ENCODE assay signal across 1 cellular context in genomic region chr14:95290769-95291440, GRCh38.
A peak's percentile ranks its signal among the peaks of the same experiment; 100 is the strongest.
TF ChIP-seq lines count a peak whose summit lies in the region.

No MANE protein-coding gene starts in this region.

TF ChIP-seq in HEK293, 187 proteins besides CTCF, POLR2A, EP300 and RAD21 (continued from another document):
- TF ChIP-seq PRDM10 (tag by site-specific recombination; IDR thresholded peaks at IDR 0.05): no peak
- no peak for TF ChIP-seq REPIN1 (tag by site-specific recombination; IDR thresholded peaks at IDR 0.05; ENCODE audit: low read depth)
- TF ChIP-seq ZNF530 (tag by site-specific recombination; IDR thresholded peaks at IDR 0.05; ENCODE audit: low read depth): no peak
- TF ChIP-seq FEZF1 (tag by site-specific recombination; IDR thresholded peaks at IDR 0.05): no peak
- no peak for TF ChIP-seq ZNF521 (tag by site-specific recombination; IDR thresholded peaks at IDR 0.05)
- TF ChIP-seq AEBP2 (tag by site-specific recombination; IDR thresholded peaks at IDR 0.05; ENCODE audit: borderline replicate concordance): no peak
- TF ChIP-seq BCL11B (tag by site-specific recombination; IDR thresholded peaks at IDR 0.05; ENCODE audit: low read depth): no peak
- TF ChIP-seq OSR2 (tag by site-specific recombination; IDR thresholded peaks at IDR 0.05): no peak
- TF ChIP-seq GLIS1 (tag by site-specific recombination; IDR thresholded peaks at IDR 0.05): peak; percentile 69
- TF ChIP-seq ZNF341 (tag by site-specific recombination; IDR thresholded peaks at IDR 0.05; ENCODE audit: low read depth): no peak
- TF ChIP-seq KLF1 (tag by site-specific recombination; IDR thresholded peaks at IDR 0.05): peak; percentile 86
- TF ChIP-seq ZNF362 (tag by site-specific recombination; IDR thresholded peaks at IDR 0.05): no peak
- no peak for TF ChIP-seq ZEB2 (tag by site-specific recombination; IDR thresholded peaks at IDR 0.05)
- TF ChIP-seq ZNF350 (tag by site-specific recombination; IDR thresholded peaks at IDR 0.05): no peak
- TF ChIP-seq KLF17 (tag by site-specific recombination; IDR thresholded peaks at IDR 0.05): 0 out of 2 replicates have a peak, but pooled peaks have one; percentile 25
- TF ChIP-seq PATZ1 (tag by site-specific recombination; IDR thresholded peaks at IDR 0.05): no peak
- TF ChIP-seq ZNF174 (tag by site-specific recombination; IDR thresholded peaks at IDR 0.05): no peak
- no peak for TF ChIP-seq IKZF3 (tag by site-specific recombination; IDR thresholded peaks at IDR 0.05)
- no peak for TF ChIP-seq ZNF354C (tag by site-specific recombination; IDR thresholded peaks at IDR 0.05; ENCODE audit: borderline replicate concordance, low read depth)
- TF ChIP-seq ZNF449 (tag by site-specific recombination; IDR thresholded peaks at IDR 0.05): no peak
- TF ChIP-seq ZNF366 (tag by site-specific recombination; conservative IDR thresholded peaks at IDR 0.05): no peak
- peak; percentile 62 for TF ChIP-seq ZBTB44 (tag by site-specific recombination; IDR thresholded peaks at IDR 0.05)
- TF ChIP-seq SCRT1 (tag by site-specific recombination; IDR thresholded peaks at IDR 0.05; ENCODE audit: borderline replicate concordance): peak; percentile 95
- TF ChIP-seq ZNF585B (tag by site-specific recombination; IDR thresholded peaks at IDR 0.05): no peak
- no peak for TF ChIP-seq ZNF37A (tag by site-specific recombination; IDR thresholded peaks at IDR 0.05)
- TF ChIP-seq ZNF692 (tag by site-specific recombination; IDR thresholded peaks at IDR 0.05): no peak
- no peak for TF ChIP-seq ZNF624 (tag by site-specific recombination; IDR thresholded peaks at IDR 0.05)
- TF ChIP-seq ZNF501 (tag by site-specific recombination; IDR thresholded peaks at IDR 0.05): no peak
- TF ChIP-seq ZFP69B (tag by site-specific recombination; IDR thresholded peaks at IDR 0.05): no peak
- TF ChIP-seq ZNF549 (tag by site-specific recombination; IDR thresholded peaks at IDR 0.05): no peak
- no peak for TF ChIP-seq ZNF830 (tag by site-specific recombination; IDR thresholded peaks at IDR 0.05; ENCODE audit: low read depth)
- no peak for TF ChIP-seq ZNF26 (tag by site-specific recombination; IDR thresholded peaks at IDR 0.05)
- TF ChIP-seq ZNF664 (tag by site-specific recombination; IDR thresholded peaks at IDR 0.05): no peak
- 0 out of 2 replicates have a peak, but pooled peaks have one; percentile 31 for TF ChIP-seq ZIC2 (tag by site-specific recombination; IDR thresholded peaks at IDR 0.05)
- TF ChIP-seq ZNF132 (tag by site-specific recombination; IDR thresholded peaks at IDR 0.05; ENCODE audit: borderline replicate concordance): no peak
- TF ChIP-seq ZNF510 (tag by site-specific recombination; IDR thresholded peaks at IDR 0.05; ENCODE audit: insufficient replicate concordance): no peak
- TF ChIP-seq ZBTB26 (tag by site-specific recombination; optimal IDR thresholded peaks at IDR 0.05): no peak
- TF ChIP-seq ZNF580 (tag by site-specific recombination; IDR thresholded peaks at IDR 0.05): no peak
- no peak for TF ChIP-seq ZNF157 (tag by site-specific recombination; IDR thresholded peaks at IDR 0.05)
- no peak for TF ChIP-seq ZSCAN4 (tag by site-specific recombination; IDR thresholded peaks at IDR 0.05)
- TF ChIP-seq MYNN (tag by site-specific recombination; IDR thresholded peaks at IDR 0.05; ENCODE audit: borderline replicate concordance): no peak
